ENCODE assay signal across 29 cellular contexts in genomic region chr3:118675305-118675704, GRCh38.
"Had no signal": no experiment of that assay in that cellular context is flagged by ENCODE, and none has a peak within 500 bp of the region (broad histone marks: within the 10 kb centered on the region; RNA-seq: fewer than 3 reads in every experiment).

No MANE protein-coding gene starts in this region.

- FAIRE-seq: kidney, pancreas had no signal

- H3K36me3 Mint-ChIP-seq: activated CD8-positive, alpha-beta memory T cell treated with anti-CD3 and anti-CD28 coated beads, Interleukin-2, amount 10 ng/mL, durations not matched to agents 7 days and 5 days; activated naive CD4-positive, alpha-beta T cell treated with anti-CD3 and anti-CD28 coated beads, Interleukin-2, amount 50 U/mL, for 72 hours; immature natural killer cell; memory B cell; naive thymus-derived CD8-positive, alpha-beta T cell; stimulated activated effector memory CD8-positive, alpha-beta T cell treated with anti-CD3 and anti-CD28 coated beads, Interleukin-12 subunit alpha, Interleukin-12 subunit beta, amount 100 ng/mL, for 72 hours; WTC11 had no signal

- H3K4me1 Mint-ChIP-seq: activated CD4-positive, alpha-beta T cell treated with anti-CD3 and anti-CD28 coated beads, Interleukin-2, amount 10 ng/mL, durations not matched to agents 7 days and 5 days; activated CD8-positive, alpha-beta memory T cell treated with anti-CD3 and anti-CD28 coated beads, Interleukin-2, amount 10 ng/mL, durations not matched to agents 7 days and 5 days; central memory CD8-positive, alpha-beta T cell; immature natural killer cell; memory B cell; naive thymus-derived CD8-positive, alpha-beta T cell; stimulated activated effector memory CD8-positive, alpha-beta T cell treated with anti-CD3 and anti-CD28 coated beads, Interleukin-12 subunit alpha, Interleukin-12 subunit beta, amount 100 ng/mL, for 72 hours had no signal

- DNase-seq: activated CD4-positive, alpha-beta T cell treated with anti-CD3 and anti-CD28 coated beads for 1 hour; activated CD4-positive, alpha-beta T cell treated with anti-CD3 and anti-CD28 coated beads, Interleukin-2, amount 10 ng/mL, durations not matched to agents 7 days and 5 days; activated CD8-positive, alpha-beta memory T cell treated with anti-CD3 and anti-CD28 coated beads, Interleukin-2, amount 10 ng/mL, durations not matched to agents 7 days and 5 days; activated CD8-positive, alpha-beta T cell treated with anti-CD3 and anti-CD28 coated beads for 36 hours; activated naive CD4-positive, alpha-beta T cell; activated T-cell treated with anti-CD3 and anti-CD28 coated beads for 4 hours; activated T-cell treated with anti-CD3 and anti-CD28 coated beads, Interleukin-2, amount 50 U/mL, for 72 hours; endodermal cell; foreskin keratinocyte; heart left ventricle; hypothalamus; immature natural killer cell; kidney; naive thymus-derived CD8-positive, alpha-beta T cell; nucleus accumbens; pancreas; retina; stimulated activated CD4-positive, alpha-beta T cell treated with anti-CD3 and anti-CD28 coated beads, Interleukin-4, amount 100 ng/mL, for 24 hours; trophoblast cell; uterus had no signal

- ATAC-seq: activated CD8-positive, alpha-beta memory T cell treated with anti-CD3 and anti-CD28 coated beads, Interleukin-2, amount 10 ng/mL, durations not matched to agents 7 days and 5 days; activated CD8-positive, alpha-beta T cell treated with anti-CD3 and anti-CD28 coated beads for 36 hours; activated naive CD4-positive, alpha-beta T cell treated with anti-CD3 and anti-CD28 coated beads, Interleukin-2, amount 50 U/mL, for 72 hours; activated T-cell treated with anti-CD3 and anti-CD28 coated beads, Interleukin-2, amount 50 U/mL, for 72 hours; foreskin keratinocyte; heart left ventricle; naive thymus-derived CD8-positive, alpha-beta T cell; pancreas; sciatic nerve; stimulated activated effector memory CD8-positive, alpha-beta T cell treated with anti-CD3 and anti-CD28 coated beads, Interleukin-12 subunit alpha, Interleukin-12 subunit beta, amount 100 ng/mL, for 72 hours; WTC11 had no signal

- H3K9me3 Mint-ChIP-seq: activated CD4-positive, alpha-beta T cell treated with anti-CD3 and anti-CD28 coated beads, Interleukin-2, amount 10 ng/mL, durations not matched to agents 7 days and 5 days; activated CD8-positive, alpha-beta T cell treated with anti-CD3 and anti-CD28 coated beads for 36 hours; activated T-cell treated with anti-CD3 and anti-CD28 coated beads, Interleukin-2, amount 50 U/mL, for 72 hours; dendritic cell treated with granulocyte-macrophage colony-stimulating factor and Interleukin-4, amounts not matched to agents 40 ng/mL and 50 ng/mL, for 4 days; endodermal cell; memory B cell; stimulated activated effector memory CD8-positive, alpha-beta T cell treated with anti-CD3 and anti-CD28 coated beads, Interleukin-12 subunit alpha, Interleukin-12 subunit beta, amount 100 ng/mL, for 72 hours; stimulated activated naive CD8-positive, alpha-beta T cell treated with anti-CD3 and anti-CD28 coated beads, Interleukin-15, Interleukin-2, amounts not matched to agents 100 ng/mL and 50 ng/mL, for 24 hours; WTC11 had no signal

- H3K4me3 Mint-ChIP-seq: activated CD4-positive, alpha-beta T cell treated with anti-CD3 and anti-CD28 coated beads, Interleukin-2, amount 10 ng/mL, durations not matched to agents 7 days and 5 days; activated CD8-positive, alpha-beta memory T cell treated with anti-CD3 and anti-CD28 coated beads, Interleukin-2, amount 10 ng/mL, durations not matched to agents 7 days and 5 days; activated CD8-positive, alpha-beta T cell treated with anti-CD3 and anti-CD28 coated beads for 36 hours; activated T-cell treated with anti-CD3 and anti-CD28 coated beads, Interleukin-2, amount 50 U/mL, for 72 hours; central memory CD8-positive, alpha-beta T cell; dendritic cell treated with granulocyte-macrophage colony-stimulating factor and Interleukin-4, amounts not matched to agents 40 ng/mL and 50 ng/mL, for 4 days; endodermal cell; immature natural killer cell; memory B cell; naive thymus-derived CD8-positive, alpha-beta T cell; neural crest cell; stimulated activated effector memory CD8-positive, alpha-beta T cell treated with anti-CD3 and anti-CD28 coated beads, Interleukin-12 subunit alpha, Interleukin-12 subunit beta, amount 100 ng/mL, for 72 hours; stimulated activated naive CD8-positive, alpha-beta T cell treated with anti-CD3 and anti-CD28 coated beads, Interleukin-15, Interleukin-2, amounts not matched to agents 100 ng/mL and 50 ng/mL, for 24 hours; WTC11 had no signal

- H3K27me3 Mint-ChIP-seq: activated CD4-positive, alpha-beta T cell treated with anti-CD3 and anti-CD28 coated beads, Interleukin-2, amount 10 ng/mL, durations not matched to agents 7 days and 5 days; activated CD8-positive, alpha-beta memory T cell treated with anti-CD3 and anti-CD28 coated beads, Interleukin-2, amount 10 ng/mL, durations not matched to agents 7 days and 5 days; activated CD8-positive, alpha-beta T cell treated with anti-CD3 and anti-CD28 coated beads for 36 hours; central memory CD8-positive, alpha-beta T cell; dendritic cell treated with granulocyte-macrophage colony-stimulating factor and Interleukin-4, amounts not matched to agents 40 ng/mL and 50 ng/mL, for 4 days; memory B cell; naive thymus-derived CD8-positive, alpha-beta T cell; stimulated activated naive CD8-positive, alpha-beta T cell treated with anti-CD3 and anti-CD28 coated beads, Interleukin-15, Interleukin-2, amounts not matched to agents 100 ng/mL and 50 ng/mL, for 24 hours had no signal

- H3K27ac Mint-ChIP-seq: activated CD4-positive, alpha-beta T cell treated with anti-CD3 and anti-CD28 coated beads, Interleukin-2, amount 10 ng/mL, durations not matched to agents 7 days and 5 days; activated CD8-positive, alpha-beta memory T cell treated with anti-CD3 and anti-CD28 coated beads, Interleukin-2, amount 10 ng/mL, durations not matched to agents 7 days and 5 days; activated CD8-positive, alpha-beta T cell treated with anti-CD3 and anti-CD28 coated beads for 36 hours; activated naive CD4-positive, alpha-beta T cell treated with anti-CD3 and anti-CD28 coated beads, Interleukin-2, amount 50 U/mL, for 72 hours; activated T-cell treated with anti-CD3 and anti-CD28 coated beads, Interleukin-2, amount 50 U/mL, for 72 hours; dendritic cell treated with granulocyte-macrophage colony-stimulating factor and Interleukin-4, amounts not matched to agents 40 ng/mL and 50 ng/mL, for 4 days; endodermal cell; immature natural killer cell; memory B cell; naive thymus-derived CD8-positive, alpha-beta T cell; stimulated activated effector memory CD8-positive, alpha-beta T cell treated with anti-CD3 and anti-CD28 coated beads, Interleukin-12 subunit alpha, Interleukin-12 subunit beta, amount 100 ng/mL, for 72 hours; stimulated activated naive CD8-positive, alpha-beta T cell treated with anti-CD3 and anti-CD28 coated beads, Interleukin-15, Interleukin-2, amounts not matched to agents 100 ng/mL and 50 ng/mL, for 24 hours; WTC11 had no signal
